ENCODE assay signal across 7 cellular contexts in genomic region chr20:41177636-41178035, GRCh38. TPM values are rescaled to one million over a fixed set of nuclear protein-coding genes. Genes with fewer than 3 reads are reported as not detected.
DNase-seq lines count a peak whose midpoint lies in the region; ATAC-seq, FAIRE-seq and TF ChIP-seq lines count a peak whose summit lies in the region.

No MANE protein-coding gene starts in this region.

- WGBS in suprapubic skin, result 7% methylated on average over 2 of the region's 2 CpGs

- peak; percentile 83 for FAIRE-seq in astrocyte (lab: Jason Lieb, UNC)

- H3K27me3 Mint-ChIP-seq in astrocyte (ENCODE audit: low read depth, unreplicated experiment) (no peaks in the 10 kb centered on the region), immature natural killer cell (ENCODE audit: low read depth in 3 of 3) (no peaks in the 10 kb centered on the region)

- no peak for TF ChIP-seq EP300 in suprapubic skin (IDR thresholded peaks at IDR 0.05)

- H3K9me3 ChIP-seq in astrocyte (ENCODE audit: insufficient read depth, low read depth, low read length) (no peaks in the 10 kb centered on the region), suprapubic skin (no peaks in the 10 kb centered on the region)

- H3K4me1 Mint-ChIP-seq in astrocyte (ENCODE audit: low read depth, unreplicated experiment), result peaks cover 52% of the 10 kb centered on the region
- H3K4me1 Mint-ChIP-seq in immature natural killer cell, result peaks cover 0 to 2% of the 10 kb centered on the region in 2 donors

- TF ChIP-seq CTCF in astrocyte (IDR thresholded peaks at IDR 0.05; ENCODE audit: insufficient read depth, low read depth, low read length), result no peak
- no peak for TF ChIP-seq CTCF in suprapubic skin (IDR thresholded peaks at IDR 0.05)

- H3K36me3 ChIP-seq in astrocyte (ENCODE audit: insufficient read depth, low read length), result peaks cover 29% of the 10 kb centered on the region
- peaks cover 35% of the 10 kb centered on the region for H3K36me3 ChIP-seq in suprapubic skin

- H3K27ac Mint-ChIP-seq in astrocyte (ENCODE audit: unreplicated experiment) (peak overlapping the region; percentile 92), immature natural killer cell (peak overlapping the region in 4 of 6 donors; percentile 5 to 51 (median 19))

- peak overlapping the region; percentile 59 for H3K4me2 ChIP-seq in astrocyte (ENCODE audit: low read length)

- H3K4me3 Mint-ChIP-seq in astrocyte (ENCODE audit: unreplicated experiment), result no peak overlapping the region
- H3K4me3 Mint-ChIP-seq in immature natural killer cell, result no peak overlapping the region

- no peak overlapping the region for H3K4me3 ChIP-seq in astrocyte (ENCODE audit: insufficient read depth, low read depth, low read length)
- no peak overlapping the region for H3K4me3 ChIP-seq in suprapubic skin

- peaks cover 31% of the 10 kb centered on the region for H3K4me1 ChIP-seq in astrocyte (ENCODE audit: insufficient read depth, low read length)
- peaks cover 38% of the 10 kb centered on the region for H3K4me1 ChIP-seq in suprapubic skin

- H3K27me3 ChIP-seq in astrocyte (ENCODE audit: insufficient read depth, low read length), result no peaks in the 10 kb centered on the region
- H3K27me3 ChIP-seq in suprapubic skin, result no peaks in the 10 kb centered on the region

- TF ChIP-seq POLR2A in suprapubic skin (IDR thresholded peaks at IDR 0.05), result no peak

- ATAC-seq in GM18867 (IDR thresholded peaks at IDR 0.05; ENCODE audit: unreplicated experiment), result no peak

- H3K36me3 Mint-ChIP-seq in astrocyte (ENCODE audit: low read depth, unreplicated experiment), result peaks cover 41% of the 10 kb centered on the region
- peaks cover 14 to 35% (median 16%) of the 10 kb centered on the region in 3 donors for H3K36me3 Mint-ChIP-seq in immature natural killer cell

- H3K9me3 Mint-ChIP-seq in astrocyte (ENCODE audit: unreplicated experiment) (no peaks in the 10 kb centered on the region), immature natural killer cell (no peaks in the 10 kb centered on the region)

- H3K9ac ChIP-seq in astrocyte (ENCODE audit: low read length), result peak overlapping the region; percentile 47

- H3K27ac ChIP-seq in astrocyte (ENCODE audit: low read depth, low read length), result peak overlapping the region; percentile 72
- peak overlapping the region; percentile 18 for H3K27ac ChIP-seq in suprapubic skin

- DNase-seq in HPDE6-E6E7 (ENCODE audit: extremely low spot score), result peak; percentile 87
- DNase-seq in astrocyte (ENCODE audit: low read depth), result peak; percentile 91
- no peak for DNase-seq in immature natural killer cell
- DNase-seq in suprapubic skin (ENCODE audit: low spot score in 2 of 2), result peak in 1 of 2 donors; percentile 65
- DNase-seq in Kasumi-1 (lab: John Stamatoyannopoulos, UW), result no peak
- DNase-seq in SIG-M5 treated with dmso at 0.1 percent for 504 hours (lab: John Stamatoyannopoulos, UW; ENCODE audit: unreplicated experiment), result no peak

- H2AFZ ChIP-seq in astrocyte (ENCODE audit: low read depth, low read length), result no peak overlapping the region

- H4K20me1 ChIP-seq in astrocyte (ENCODE audit: insufficient read depth, low read length), result peaks cover 27% of the 10 kb centered on the region

- H3K79me2 ChIP-seq in astrocyte (ENCODE audit: insufficient read depth, low read length), result peaks cover 11% of the 10 kb centered on the region

RNA-seq across cellular contexts. Expression of gene PLCG1, which starts 40.3 kb away (rescaled TPM):
- total RNA-seq in astrocyte (99.6 and 129 TPM in 2 replicates), suprapubic skin (100 to 1,000 TPM in 1 of 4 donors, 10 to 100 TPM in 3; 54.0 to 188 (median 91.5) TPM)
- 10 to 100 TPM in 1 of 3 donors, 1 to 10 TPM in 2; 3.2 to 31.4 (median 7.5) TPM for polyA plus RNA-seq in immature natural killer cell

Comparison
In these comparisons a context has a peak if more than half of its experiments do, and no peak if none do; other contexts are left out.
1. DNase-seq: peak in HPDE6-E6E7 (single experiment) and astrocyte (single experiment); none in immature natural killer cell (0 of 3), Kasumi-1 (0 of 2) and SIG-M5 treated with dmso at 0.1 percent for 504 hours (single experiment).